ENCODE assay signal across 36 cellular contexts in genomic region chr6:21536280-21536766, GRCh38.
"Had no signal": no experiment of that assay in that cellular context is flagged by ENCODE, and none has a peak within 500 bp of the region (broad histone marks: within the 10 kb centered on the region; RNA-seq: fewer than 3 reads in every experiment).

No MANE protein-coding gene starts in this region.

- H3K9me3 Mint-ChIP-seq: activated CD4-positive, alpha-beta memory T cell treated with anti-CD3 and anti-CD28 coated beads for 36 hours; activated CD4-positive, alpha-beta T cell treated with anti-CD3 and anti-CD28 coated beads, Interleukin-2, amount 10 ng/mL, durations not matched to agents 24 days and 14 days; activated naive CD4-positive, alpha-beta T cell treated with anti-CD3 and anti-CD28 coated beads for 36 hours; activated naive CD4-positive, alpha-beta T cell treated with anti-CD3 and anti-CD28 coated beads, Interleukin-2, amount 50 U/mL, for 24 hours; activated naive CD8-positive, alpha-beta T cell treated with anti-CD3 and anti-CD28 coated beads for 36 hours; activated naive CD8-positive, alpha-beta T cell treated with anti-CD3 and anti-CD28 coated beads, Interleukin-2, amount 50 U/mL, for 24 hours; activated T-helper 1 cell treated with anti-CD3 and anti-CD28 coated beads, Interleukin-12 subunit alpha, Interleukin-12 subunit beta, Interleukin-2, Interleukin-4 antibody, amounts not matched to agents 30 ng/mL and 10 ng/mL and 1 ng/mL, durations not matched to agents 14 hours and 24 hours and 36 hours; activated T-helper 2 cell treated with anti-CD3 and anti-CD28 coated beads, Interferon-gamma antibody, Interleukin-2, Interleukin-4, amounts not matched to agents 10 μg/mL and 5 μg/mL and 100 μg/mL, durations not matched to agents 14 hours and 24 hours and 36 hours; effector memory CD8-positive, alpha-beta T cell; T-helper 2 cell treated with Interferon-gamma antibody and Interleukin-4, amounts not matched to agents 5 μg/mL and 100 μg/mL, for 36 hours had no signal

- H3K9me3 ChIP-seq: adrenal gland, body of pancreas, esophagus muscularis mucosa, gastrocnemius medialis had no signal

- H3K27ac Mint-ChIP-seq: activated CD4-positive, alpha-beta memory T cell treated with anti-CD3 and anti-CD28 coated beads for 36 hours; activated CD4-positive, alpha-beta T cell treated with anti-CD3 and anti-CD28 coated beads for 36 hours; activated CD4-positive, alpha-beta T cell treated with anti-CD3 and anti-CD28 coated beads, Interleukin-2, amount 10 ng/mL, durations not matched to agents 24 days and 14 days; activated CD8-positive, alpha-beta memory T cell treated with anti-CD3 and anti-CD28 coated beads, Interleukin-2, amount 10 ng/mL, durations not matched to agents 7 days and 5 days; activated CD8-positive, alpha-beta T cell treated with anti-CD3 and anti-CD28 coated beads, Interleukin-2, amount 10 ng/mL, durations not matched to agents 7 days and 5 days; activated naive CD4-positive, alpha-beta T cell treated with anti-CD3 and anti-CD28 coated beads for 36 hours; activated naive CD4-positive, alpha-beta T cell treated with anti-CD3 and anti-CD28 coated beads, Interleukin-2, amount 50 U/mL, for 24 hours; activated naive CD8-positive, alpha-beta T cell treated with anti-CD3 and anti-CD28 coated beads for 36 hours; activated naive CD8-positive, alpha-beta T cell treated with anti-CD3 and anti-CD28 coated beads, Interleukin-2, amount 50 U/mL, for 24 hours; activated T-helper 1 cell treated with anti-CD3 and anti-CD28 coated beads, Interleukin-12 subunit alpha, Interleukin-12 subunit beta, Interleukin-2, Interleukin-4 antibody, amounts not matched to agents 30 ng/mL and 10 ng/mL and 1 ng/mL, durations not matched to agents 14 hours and 24 hours and 36 hours; activated T-helper 2 cell treated with anti-CD3 and anti-CD28 coated beads, Interferon-gamma antibody, Interleukin-2, Interleukin-4, amounts not matched to agents 10 μg/mL and 5 μg/mL and 100 μg/mL, durations not matched to agents 14 hours and 24 hours and 36 hours; effector memory CD8-positive, alpha-beta T cell; T-helper 17 cell; T-helper 2 cell treated with Interferon-gamma antibody and Interleukin-4, amounts not matched to agents 5 μg/mL and 100 μg/mL, for 36 hours had no signal

- DNase-seq: activated CD4-positive, alpha-beta memory T cell treated with anti-CD3 and anti-CD28 coated beads for 36 hours; activated CD4-positive, alpha-beta T cell treated with anti-CD3 and anti-CD28 coated beads for 36 hours; activated CD4-positive, alpha-beta T cell treated with anti-CD3 and anti-CD28 coated beads, Interleukin-2, amount 10 ng/mL, durations not matched to agents 24 days and 14 days; activated CD4-positive, CD25-positive, alpha-beta regulatory T cell; activated CD4-positive, CD25-positive, alpha-beta regulatory T cell treated with anti-CD3 and anti-CD28 coated beads, Interleukin-2, amount 50 U/mL, for 72 hours; activated CD8-positive, alpha-beta memory T cell treated with anti-CD3 and anti-CD28 coated beads, Interleukin-2, amount 10 ng/mL, durations not matched to agents 7 days and 5 days; activated CD8-positive, alpha-beta memory T cell treated with anti-CD3 and anti-CD28 coated beads, Interleukin-2, amount 50 U/mL, for 4 hours; activated CD8-positive, alpha-beta T cell treated with anti-CD3 and anti-CD28 coated beads, Interleukin-2, amount 10 ng/mL, durations not matched to agents 7 days and 5 days; activated effector memory CD4-positive, alpha-beta T cell treated with anti-CD3 and anti-CD28 coated beads, Interleukin-2, amount 50 U/mL, for 16 hours; activated naive CD4-positive, alpha-beta T cell treated with anti-CD3 and anti-CD28 coated beads for 36 hours; activated naive CD8-positive, alpha-beta T cell treated with anti-CD3 and anti-CD28 coated beads for 36 hours; activated naive CD8-positive, alpha-beta T cell treated with anti-CD3 and anti-CD28 coated beads, Interleukin-2, amount 50 U/mL, for 24 hours; activated T-cell treated with anti-CD3 and anti-CD28 coated beads, Interleukin-2, amount 50 U/mL, for 1 hour; activated T-cell treated with anti-CD3 and anti-CD28 coated beads, Interleukin-2, amount 50 U/mL, for 48 hours; adrenal gland; amygdala; aorta; body of pancreas; caudate nucleus; cortex of kidney; dermis blood vessel endothelial cell; effector CD4-positive, alpha-beta T cell; effector memory CD8-positive, alpha-beta T cell; erythroblast; foreskin keratinocyte; gastrocnemius medialis; glutamatergic neuron; T-helper 1 cell; T-helper 17 cell; T1000; WERI-Rb-1 had no signal

- H3K4me3 ChIP-seq: adrenal gland, body of pancreas, esophagus muscularis mucosa, gastrocnemius medialis had no signal

- H3K36me3 Mint-ChIP-seq: activated CD4-positive, alpha-beta memory T cell treated with anti-CD3 and anti-CD28 coated beads for 36 hours; activated CD8-positive, alpha-beta memory T cell treated with anti-CD3 and anti-CD28 coated beads, Interleukin-2, amount 10 ng/mL, durations not matched to agents 7 days and 5 days; activated naive CD4-positive, alpha-beta T cell treated with anti-CD3 and anti-CD28 coated beads, Interleukin-2, amount 50 U/mL, for 24 hours; activated naive CD8-positive, alpha-beta T cell treated with anti-CD3 and anti-CD28 coated beads for 36 hours had no signal

- H3K27me3 ChIP-seq: adrenal gland, body of pancreas, esophagus muscularis mucosa, foreskin keratinocyte, gastrocnemius medialis had no signal

- H3K4me1 ChIP-seq: adrenal gland, esophagus muscularis mucosa, foreskin keratinocyte had no signal

- H3K27me3 Mint-ChIP-seq: activated CD4-positive, alpha-beta T cell treated with anti-CD3 and anti-CD28 coated beads for 36 hours; activated CD4-positive, alpha-beta T cell treated with anti-CD3 and anti-CD28 coated beads, Interleukin-2, amount 10 ng/mL, durations not matched to agents 24 days and 14 days; activated naive CD8-positive, alpha-beta T cell treated with anti-CD3 and anti-CD28 coated beads, Interleukin-2, amount 50 U/mL, for 24 hours had no signal

- ATAC-seq: activated CD4-positive, alpha-beta T cell treated with anti-CD3 and anti-CD28 coated beads for 36 hours; activated CD8-positive, alpha-beta memory T cell treated with anti-CD3 and anti-CD28 coated beads, Interleukin-2, amount 10 ng/mL, durations not matched to agents 7 days and 5 days; activated CD8-positive, alpha-beta T cell treated with anti-CD3 and anti-CD28 coated beads, Interleukin-2, amount 10 ng/mL, durations not matched to agents 7 days and 5 days; activated naive CD8-positive, alpha-beta T cell treated with anti-CD3 and anti-CD28 coated beads, Interleukin-2, amount 50 U/mL, for 24 hours; body of pancreas; effector memory CD8-positive, alpha-beta T cell; foreskin keratinocyte; gastrocnemius medialis; T-helper 17 cell had no signal

- H3K36me3 ChIP-seq: adrenal gland, esophagus muscularis mucosa, gastrocnemius medialis, WERI-Rb-1 had no signal

- H3K4me3 Mint-ChIP-seq: activated CD4-positive, alpha-beta memory T cell treated with anti-CD3 and anti-CD28 coated beads for 36 hours; activated CD4-positive, alpha-beta T cell treated with anti-CD3 and anti-CD28 coated beads for 36 hours; activated CD4-positive, alpha-beta T cell treated with anti-CD3 and anti-CD28 coated beads, Interleukin-2, amount 10 ng/mL, durations not matched to agents 24 days and 14 days; activated CD8-positive, alpha-beta memory T cell treated with anti-CD3 and anti-CD28 coated beads, Interleukin-2, amount 10 ng/mL, durations not matched to agents 7 days and 5 days; activated CD8-positive, alpha-beta T cell treated with anti-CD3 and anti-CD28 coated beads, Interleukin-2, amount 10 ng/mL, durations not matched to agents 7 days and 5 days; activated naive CD4-positive, alpha-beta T cell treated with anti-CD3 and anti-CD28 coated beads for 36 hours; activated naive CD4-positive, alpha-beta T cell treated with anti-CD3 and anti-CD28 coated beads, Interleukin-2, amount 50 U/mL, for 24 hours; activated naive CD8-positive, alpha-beta T cell treated with anti-CD3 and anti-CD28 coated beads for 36 hours; activated naive CD8-positive, alpha-beta T cell treated with anti-CD3 and anti-CD28 coated beads, Interleukin-2, amount 50 U/mL, for 24 hours; activated T-helper 1 cell treated with anti-CD3 and anti-CD28 coated beads, Interleukin-12 subunit alpha, Interleukin-12 subunit beta, Interleukin-2, Interleukin-4 antibody, amounts not matched to agents 30 ng/mL and 10 ng/mL and 1 ng/mL, durations not matched to agents 14 hours and 24 hours and 36 hours; effector memory CD8-positive, alpha-beta T cell; T-helper 17 cell; T-helper 2 cell treated with Interferon-gamma antibody and Interleukin-4, amounts not matched to agents 5 μg/mL and 100 μg/mL, for 36 hours had no signal

- H3K27ac ChIP-seq: adrenal gland, esophagus muscularis mucosa, foreskin keratinocyte, gastrocnemius medialis, WERI-Rb-1 had no signal

- H3K4me1 Mint-ChIP-seq: activated CD4-positive, alpha-beta T cell treated with anti-CD3 and anti-CD28 coated beads for 36 hours; activated CD4-positive, alpha-beta T cell treated with anti-CD3 and anti-CD28 coated beads, Interleukin-2, amount 10 ng/mL, durations not matched to agents 24 days and 14 days; activated CD8-positive, alpha-beta memory T cell treated with anti-CD3 and anti-CD28 coated beads, Interleukin-2, amount 10 ng/mL, durations not matched to agents 7 days and 5 days; activated naive CD4-positive, alpha-beta T cell treated with anti-CD3 and anti-CD28 coated beads, Interleukin-2, amount 50 U/mL, for 24 hours; activated naive CD8-positive, alpha-beta T cell treated with anti-CD3 and anti-CD28 coated beads for 36 hours; activated naive CD8-positive, alpha-beta T cell treated with anti-CD3 and anti-CD28 coated beads, Interleukin-2, amount 50 U/mL, for 24 hours; T-helper 17 cell had no signal
